7 cellular contexts compared by ENCODE assay signal in genomic region chr19:18896421-18896841, GRCh38. TPM values are rescaled to one million over a fixed set of nuclear protein-coding genes. Genes with fewer than 3 reads are reported as not detected.
DNase-seq lines count a peak whose midpoint lies in the region; ATAC-seq and TF ChIP-seq lines count a peak whose summit lies in the region.

No MANE protein-coding gene starts in this region.

- H3K4me3 Mint-ChIP-seq in osteocyte (ENCODE audit: unreplicated experiment), result peak overlapping the region; percentile 76

- no peaks in the 10 kb centered on the region for H3K27me3 Mint-ChIP-seq in osteocyte (ENCODE audit: unreplicated experiment)

- H3K9me3 Mint-ChIP-seq in osteocyte (ENCODE audit: unreplicated experiment), result no peaks in the 10 kb centered on the region

- no peak for TF ChIP-seq CTCF in osteocyte (IDR thresholded peaks at IDR 0.05)

- no peak for ATAC-seq in HG02623 (IDR thresholded peaks at IDR 0.05; ENCODE audit: unreplicated experiment)
- no peak for ATAC-seq in GM18502 (IDR thresholded peaks at IDR 0.05; ENCODE audit: poor library complexity, unreplicated experiment)

- DNase-seq in COLO668 (lab: John Stamatoyannopoulos, UW; ENCODE audit: unreplicated experiment) (peak; percentile 5), M059J (ENCODE audit: low read depth) (peak; percentile 56), dermis blood vessel endothelial cell (peak; percentile 37), osteocyte (ENCODE audit: extremely low spot score, unreplicated experiment) (peak; percentile 83), A172 (ENCODE audit: low spot score) (no peak)

- peaks cover 3% of the 10 kb centered on the region for H3K4me1 Mint-ChIP-seq in osteocyte (ENCODE audit: unreplicated experiment)

- H3K27ac Mint-ChIP-seq in osteocyte (ENCODE audit: unreplicated experiment), result peak overlapping the region; percentile 38

- peaks cover 1% of the 10 kb centered on the region for H3K36me3 Mint-ChIP-seq in osteocyte (ENCODE audit: unreplicated experiment)

RNA-seq across cellular contexts. Expression of gene CERS1, which starts 0.5 kb away (rescaled TPM):
- 0.98 and 1.1 TPM in 2 replicates for total RNA-seq in M059J (2014; rRNA removed; shearing (Covaris generic))
- total RNA-seq in dermis blood vessel endothelial cell (1.0 and 1.3 TPM in 2 replicates), osteocyte (6.5 and 8.5 TPM in 2 replicates)
- 3.1 and 5.3 TPM in 2 replicates for total RNA-seq in A172 (2014; rRNA removed; shearing (Covaris generic))

RNA-seq across cellular contexts. Expression of gene COPE, which starts 22.8 kb away (rescaled TPM):
- 334 and 499 TPM in 2 replicates for total RNA-seq in M059J (2014; rRNA removed; shearing (Covaris generic))
- total RNA-seq in dermis blood vessel endothelial cell (215 TPM in 2 replicates), osteocyte (162 and 175 TPM in 2 replicates)
- 429 and 452 TPM in 2 replicates for total RNA-seq in A172 (2014; rRNA removed; shearing (Covaris generic))

RNA-seq across cellular contexts. Expression of gene DDX49, which starts 23.1 kb away (rescaled TPM):
- total RNA-seq in M059J (2014; rRNA removed; shearing (Covaris generic)), result 75.5 and 76.5 TPM in 2 replicates
- total RNA-seq in dermis blood vessel endothelial cell (57.9 and 63.5 TPM in 2 replicates), osteocyte (59.7 and 63.9 TPM in 2 replicates)
- 65.7 and 73.6 TPM in 2 replicates for total RNA-seq in A172 (2014; rRNA removed; shearing (Covaris generic))

RNA-seq across cellular contexts. Expression of gene HOMER3, which starts 44.6 kb away (rescaled TPM):
- 105 and 141 TPM in 2 replicates for total RNA-seq in M059J (2014; rRNA removed; shearing (Covaris generic))
- total RNA-seq in dermis blood vessel endothelial cell, result 128 and 272 TPM in 2 replicates
- total RNA-seq in osteocyte, result 68.8 and 68.9 TPM in 2 replicates
- total RNA-seq in A172 (2014; rRNA removed; shearing (Covaris generic)), result 104 and 143 TPM in 2 replicates
